Comparison of ENCODE assay signal across 8 cellular contexts in the genomic region with DNA sequence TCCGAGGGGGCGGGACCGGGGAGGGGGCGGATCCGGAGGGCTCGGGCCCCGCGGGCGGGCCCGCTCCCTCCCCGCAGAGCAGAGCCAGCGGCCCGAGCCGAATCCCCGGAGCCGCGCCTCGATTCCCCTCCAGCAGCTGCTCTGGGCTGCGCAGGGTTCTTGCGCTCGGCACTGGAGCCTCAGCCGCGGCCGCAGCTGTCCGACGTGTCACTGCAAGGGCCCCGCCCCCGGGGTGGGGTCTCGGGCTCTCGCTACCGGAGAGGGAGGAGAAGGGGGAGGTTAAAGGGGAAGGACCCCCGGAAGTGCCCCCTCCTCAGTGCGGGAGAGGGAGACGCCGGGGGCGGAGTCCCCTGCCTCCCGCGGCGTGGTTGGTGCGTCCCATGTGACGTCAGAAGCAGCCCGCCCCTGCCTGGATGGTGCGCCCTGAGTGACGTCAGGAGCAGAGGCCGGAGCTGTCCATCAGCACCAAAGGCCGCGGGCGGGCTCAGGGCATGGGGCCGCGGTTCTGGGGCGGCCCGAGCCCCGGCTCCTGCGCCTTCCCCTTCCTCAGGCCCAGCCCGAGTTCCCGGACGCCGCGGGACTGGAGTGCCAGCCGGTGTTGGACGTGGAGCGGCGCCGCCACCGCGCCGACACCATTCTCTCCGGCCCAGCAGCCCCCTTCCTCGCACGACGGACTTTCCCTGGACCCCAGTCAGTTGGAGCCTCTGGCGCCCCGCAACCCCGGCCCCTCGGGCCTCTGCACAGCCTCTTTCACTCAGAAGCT. TPM values are rescaled to one million over a fixed set of nuclear protein-coding genes. Genes with fewer than 3 reads are reported as not detected.
A peak's percentile ranks its signal among the peaks of the same experiment; 100 is the strongest.
DNase-seq lines count a peak whose midpoint lies in the region; ATAC-seq, FAIRE-seq and TF ChIP-seq lines count a peak whose summit lies in the region.

A gene with protein sequence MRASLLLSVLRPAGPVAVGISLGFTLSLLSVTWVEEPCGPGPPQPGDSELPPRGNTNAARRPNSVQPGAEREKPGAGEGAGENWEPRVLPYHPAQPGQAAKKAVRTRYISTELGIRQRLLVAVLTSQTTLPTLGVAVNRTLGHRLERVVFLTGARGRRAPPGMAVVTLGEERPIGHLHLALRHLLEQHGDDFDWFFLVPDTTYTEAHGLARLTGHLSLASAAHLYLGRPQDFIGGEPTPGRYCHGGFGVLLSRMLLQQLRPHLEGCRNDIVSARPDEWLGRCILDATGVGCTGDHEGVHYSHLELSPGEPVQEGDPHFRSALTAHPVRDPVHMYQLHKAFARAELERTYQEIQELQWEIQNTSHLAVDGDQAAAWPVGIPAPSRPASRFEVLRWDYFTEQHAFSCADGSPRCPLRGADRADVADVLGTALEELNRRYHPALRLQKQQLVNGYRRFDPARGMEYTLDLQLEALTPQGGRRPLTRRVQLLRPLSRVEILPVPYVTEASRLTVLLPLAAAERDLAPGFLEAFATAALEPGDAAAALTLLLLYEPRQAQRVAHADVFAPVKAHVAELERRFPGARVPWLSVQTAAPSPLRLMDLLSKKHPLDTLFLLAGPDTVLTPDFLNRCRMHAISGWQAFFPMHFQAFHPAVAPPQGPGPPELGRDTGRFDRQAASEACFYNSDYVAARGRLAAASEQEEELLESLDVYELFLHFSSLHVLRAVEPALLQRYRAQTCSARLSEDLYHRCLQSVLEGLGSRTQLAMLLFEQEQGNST (minus strand): TSS at position 214 of the 763 bp plus-strand sequence. CDS start 271 bp downstream, outside the sequence.
A gene with protein sequence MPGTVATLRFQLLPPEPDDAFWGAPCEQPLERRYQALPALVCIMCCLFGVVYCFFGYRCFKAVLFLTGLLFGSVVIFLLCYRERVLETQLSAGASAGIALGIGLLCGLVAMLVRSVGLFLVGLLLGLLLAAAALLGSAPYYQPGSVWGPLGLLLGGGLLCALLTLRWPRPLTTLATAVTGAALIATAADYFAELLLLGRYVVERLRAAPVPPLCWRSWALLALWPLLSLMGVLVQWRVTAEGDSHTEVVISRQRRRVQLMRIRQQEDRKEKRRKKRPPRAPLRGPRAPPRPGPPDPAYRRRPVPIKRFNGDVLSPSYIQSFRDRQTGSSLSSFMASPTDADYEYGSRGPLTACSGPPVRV (plus strand): TSS at position 433 of the 763 bp plus-strand sequence. CDS start 700 bp downstream, outside the sequence.

- TF ChIP-seq CTCF in ascending aorta (IDR thresholded peaks at IDR 0.05) (no peak), psoas muscle (IDR thresholded peaks at IDR 0.05) (no peak)

- H3K36me3 ChIP-seq in ascending aorta = peaks cover 26 to 29% of the 10 kb centered on the region in 2 donors
- peaks cover 0 to 27% of the 10 kb centered on the region in 2 donors for H3K36me3 ChIP-seq in psoas muscle (ENCODE audit: insufficient read depth in 1 of 2, low read depth in 1 of 2)

- intact Hi-C loops in ascending aorta (cut with DNase I) = loop anchor here (1.0 to 10.0 kb wide), 8 partner anchors 9 to 269 kb away; a partner anchor contains a TSS
- intact Hi-C loops in right cardiac atrium (cut with DNase I) = loop anchor here in 3 of 4 donors (5.0 to 10.0 kb wide), 3 partner anchors 99 to 151 kb away; no protein-coding TSS in a partner anchor
- intact Hi-C loops in psoas muscle (cut with DNase I) = loop anchor here (2.0 to 10.0 kb wide), 3 partner anchors 99 to 369 kb away; a partner anchor contains a TSS

- under 1% methylated on average over 74 of the region's 75 CpGs for WGBS in right cardiac atrium
- WGBS in psoas muscle, 3 donors = 0 to 1% (median 1%) methylated on average over 29 to 75 of the region's 75 CpGs

- peak; percentile 90 for FAIRE-seq in urothelium cell line (lab: Jason Lieb, UNC)

- H3K4me3 Mint-ChIP-seq in T-helper 2 cell treated with Interferon-gamma antibody and Interleukin-4, amounts not matched to agents 5 μg/mL and 100 μg/mL, for 36 hours = peak within 1 kb of the TSS; percentile 83

- DNase-seq in NCI-H187 treated with DMSO at 0.1 percent for 48 hours (lab: John Stamatoyannopoulos, UW) (peak; percentile 53), ascending aorta (ENCODE audit: low spot score in 2 of 2) (peak; percentile 96 to 99), right cardiac atrium (peak; percentile 99 to 100 (median 99)), psoas muscle (peak; percentile 98 to 99), urothelium cell line (ENCODE audit: low spot score) (peak; percentile 98)
- peak; percentile 96 for DNase-seq in T-helper 2 cell treated with Interferon-gamma antibody and Interleukin-4, amounts not matched to agents 5 μg/mL and 100 μg/mL, for 36 hours (ENCODE audit: low spot score)

- H3K27me3 Mint-ChIP-seq in T-helper 2 cell treated with Interferon-gamma antibody and Interleukin-4, amounts not matched to agents 5 μg/mL and 100 μg/mL, for 36 hours (ENCODE audit: low read depth) = peaks cover 22% of the 10 kb centered on the region

- H3K4me1 ChIP-seq in ascending aorta = peaks cover 8 to 24% of the 10 kb centered on the region in 2 donors
- H3K4me1 ChIP-seq in right cardiac atrium (ENCODE audit: control insufficient read depth, insufficient read depth, low read length) = no peaks in the 10 kb centered on the region
- peaks cover 23% of the 10 kb centered on the region for H3K4me1 ChIP-seq in psoas muscle

- H3K4me3 ChIP-seq in ascending aorta (peak within 1 kb of the TSS; percentile 87 to 90), right cardiac atrium (ENCODE audit: low read length) (peak within 1 kb of the TSS; percentile 81), psoas muscle (peak within 1 kb of the TSS; percentile 79)

- no peaks in the 10 kb centered on the region for H3K9me3 ChIP-seq in ascending aorta
- H3K9me3 ChIP-seq in right cardiac atrium (ENCODE audit: control insufficient read depth, low read length) = no peaks in the 10 kb centered on the region
- no peaks in the 10 kb centered on the region for H3K9me3 ChIP-seq in psoas muscle

- no peaks in the 10 kb centered on the region for H3K27me3 ChIP-seq in ascending aorta
- no peaks in the 10 kb centered on the region for H3K27me3 ChIP-seq in right cardiac atrium (ENCODE audit: control insufficient read depth, insufficient read depth)
- no peaks in the 10 kb centered on the region for H3K27me3 ChIP-seq in psoas muscle (ENCODE audit: insufficient read depth in 3 of 3, low read length in 2 of 3)

- peak within 1 kb of the TSS; percentile 92 to 95 for H3K27ac ChIP-seq in ascending aorta
- H3K27ac ChIP-seq in right cardiac atrium (ENCODE audit: low read length) = peak within 1 kb of the TSS; percentile 71
- peak within 1 kb of the TSS; percentile 94 for H3K27ac ChIP-seq in psoas muscle

- ATAC-seq in GM18502 (IDR thresholded peaks at IDR 0.05; ENCODE audit: poor library complexity, unreplicated experiment) (peak; percentile 79), HG02943 (IDR thresholded peaks at IDR 0.05; ENCODE audit: low read depth, unreplicated experiment) (peak; percentile 68), right cardiac atrium (peak; percentile 93 to 95), psoas muscle (peak; percentile 91 to 93 (median 92))

- H3K9me3 Mint-ChIP-seq in T-helper 2 cell treated with Interferon-gamma antibody and Interleukin-4, amounts not matched to agents 5 μg/mL and 100 μg/mL, for 36 hours = no peaks in the 10 kb centered on the region

- H3K4me1 Mint-ChIP-seq in T-helper 2 cell treated with Interferon-gamma antibody and Interleukin-4, amounts not matched to agents 5 μg/mL and 100 μg/mL, for 36 hours (ENCODE audit: low read depth) = peaks cover 15% of the 10 kb centered on the region

- peaks cover 5% of the 10 kb centered on the region for H3K36me3 Mint-ChIP-seq in T-helper 2 cell treated with Interferon-gamma antibody and Interleukin-4, amounts not matched to agents 5 μg/mL and 100 μg/mL, for 36 hours (ENCODE audit: low read depth)

- H3K27ac Mint-ChIP-seq in T-helper 2 cell treated with Interferon-gamma antibody and Interleukin-4, amounts not matched to agents 5 μg/mL and 100 μg/mL, for 36 hours = peak within 1 kb of the TSS; percentile 80

RNA-seq across cellular contexts. Expression of the first gene that starts in this region (rescaled TPM):
- total RNA-seq in ascending aorta (249 TPM), right cardiac atrium (100 to 1,000 TPM in 2 of 4 donors, 10 to 100 TPM in 2; 92.6 to 145 (median 101) TPM), psoas muscle (10 to 100 TPM; 11.9 to 14.2 (median 13.1) TPM)
- polyA plus RNA-seq in right cardiac atrium (115 TPM), psoas muscle (10 to 100 TPM in 1 of 3 donors, 1 to 10 TPM in 2; 8.4 to 13.0 (median 9.0) TPM)

RNA-seq across cellular contexts. Expression of the second gene that starts in this region (rescaled TPM):
- total RNA-seq in ascending aorta (6.0 TPM), right cardiac atrium (1 to 10 TPM; 1.8 to 3.4 (median 3.1) TPM), psoas muscle (1 to 10 TPM in 3 of 4 donors, under 1 TPM in 1; 0.88 to 3.1 (median 2.0) TPM)
- polyA plus RNA-seq in right cardiac atrium (3.4 TPM), psoas muscle (1 to 10 TPM in 2 of 3 donors, under 1 TPM in 1; 0.61 to 3.7 (median 2.3) TPM)

Comparison
In these comparisons a context has a peak if more than half of its experiments do, and no peak if none do; other contexts are left out.
1. Peak in every context shown above with its lines: DNase-seq, ATAC-seq, H3K4me3 ChIP-seq and H3K27ac ChIP-seq.
2. RNA of the first gene that starts in this region (total RNA-seq): 249 TPM in ascending aorta (single experiment) and 92.6 to 145 TPM in right cardiac atrium; 11.9 to 14.2 TPM in psoas muscle; every median in the first group is over 4 times any median in the second.